In genomic region chr11:8219257-8220021, GRCh38 we compare ENCODE assay signal across 1 cellular context.
A peak's percentile ranks its signal among the peaks of the same experiment; 100 is the strongest.
TF ChIP-seq lines count a peak whose summit lies in the region.

No MANE protein-coding gene starts in this region.

TF ChIP-seq in H1, 55 proteins besides CTCF, POLR2A, EP300 and RAD21:
- TF ChIP-seq SIN3A (conservative IDR thresholded peaks at IDR 0.05 in 1 of 2, IDR thresholded peaks at IDR 0.05 in 1 of 2; ENCODE audit: low read depth in 1 of 2, low read length in 2 of 2) (no peak), ATF3 (IDR thresholded peaks at IDR 0.05; ENCODE audit: insufficient read depth, low read depth, low read length) (no peak), NANOG (IDR thresholded peaks at IDR 0.05; ENCODE audit: insufficient read depth, low read depth, low read length, poor library complexity, severe bottlenecking) (no peak), RNF2 (IDR thresholded peaks at IDR 0.05; ENCODE audit: borderline replicate concordance, low read depth, low read length, missing control alignments, poor library complexity, severe bottlenecking) (no peak), SUZ12 (IDR thresholded peaks at IDR 0.05; ENCODE audit: low read length) (no peak), KDM1A (IDR thresholded peaks at IDR 0.05; ENCODE audit: borderline replicate concordance, low read length) (peak; percentile 74), TEAD4 (IDR thresholded peaks at IDR 0.05; ENCODE audit: low read depth, low read length) (no peak)
